ENCODE assay signal across 9 cellular contexts in genomic region chr2:218780851-218781690, GRCh38. TPM values are rescaled to one million over a fixed set of nuclear protein-coding genes. Genes with fewer than 3 reads are reported as not detected.
DNase-seq lines count a peak whose midpoint lies in the region; TF ChIP-seq lines count a peak whose summit lies in the region.
"Had no signal": no experiment of that assay in that cellular context is flagged by ENCODE, and none has a peak within 500 bp of the region (broad histone marks: within the 10 kb centered on the region; RNA-seq: fewer than 3 reads in every experiment).

No MANE protein-coding gene starts in this region.

- no peak overlapping the region for H4K8ac ChIP-seq in trophoblast cell (ENCODE audit: low read depth, low read length)

- DNase-seq in COLO829 (ENCODE audit: low spot score) (peak; percentile 44), Peyer's patch (no peak), globus pallidus (ENCODE audit: low spot score) (peak; percentile 50), trophoblast cell (no peak), NCI-H345 treated with DMSO at 0.1 percent for 48 hours (lab: John Stamatoyannopoulos, UW; ENCODE audit: unreplicated experiment) (no peak), NCI-H2196 (lab: John Stamatoyannopoulos, UW; ENCODE audit: unreplicated experiment) (no peak), SK-N-DZ (ENCODE audit: low spot score) (no peak)
- no peak for DNase-seq in activated CD4-positive, alpha-beta T cell treated with anti-CD3 and anti-CD28 coated beads for 48 hours

- no peak overlapping the region for H2BK12ac ChIP-seq in trophoblast cell (ENCODE audit: low read length)

- H3K9me3 ChIP-seq in Peyer's patch = peaks cover 0 to 2% (median 0%) of the 10 kb centered on the region in 4 donors
- peaks cover 8% of the 10 kb centered on the region for H3K9me3 ChIP-seq in trophoblast cell (ENCODE audit: insufficient read depth, low read depth, low read length)

- H3K18ac ChIP-seq in trophoblast cell (ENCODE audit: low read length) = no peak overlapping the region

- H3K4me1 ChIP-seq in Peyer's patch (peaks cover 0 to 16% (median 0%) of the 10 kb centered on the region in 4 donors), trophoblast cell (ENCODE audit: control insufficient read depth in 1 of 2, insufficient read depth in 2 of 2, low read length in 2 of 2) (peaks cover 2 to 6% of the 10 kb centered on the region in 2 experiments)

- no peak overlapping the region for H3K23ac ChIP-seq in trophoblast cell (ENCODE audit: low read length)

- H2BK5ac ChIP-seq in trophoblast cell (ENCODE audit: low read depth, low read length, poor library complexity) = no peak overlapping the region

- peak overlapping the region; percentile 7 for H3K9ac ChIP-seq in trophoblast cell (ENCODE audit: low read length)

- H2BK120ac ChIP-seq in trophoblast cell (ENCODE audit: insufficient read depth, low read length, poor library complexity) = no peak overlapping the region

- WGBS in trophoblast cell (ENCODE audit: extremely low coverage, insufficient coverage, insufficient read length) = no CpG with 5 or more reads among the region's 15 CpGs

- H3K27me3 ChIP-seq in Peyer's patch (no peaks in the 10 kb centered on the region), trophoblast cell (ENCODE audit: insufficient read depth, low read length) (peaks cover 12% of the 10 kb centered on the region)

- no peaks in the 10 kb centered on the region for H3K36me3 ChIP-seq in Peyer's patch
- no peaks in the 10 kb centered on the region for H3K36me3 ChIP-seq in trophoblast cell (ENCODE audit: control insufficient read depth in 1 of 2, insufficient read depth in 2 of 2, low read length in 2 of 2)

- H2AFZ ChIP-seq in trophoblast cell (ENCODE audit: insufficient read depth, low read length, poor library complexity) = peak overlapping the region; percentile 72

- peak overlapping the region; percentile 87 for H3K4me2 ChIP-seq in trophoblast cell (ENCODE audit: low read length)

- no peak for TF ChIP-seq CTCF in Peyer's patch (IDR thresholded peaks at IDR 0.05)

- peaks cover 3% of the 10 kb centered on the region for H3K79me2 ChIP-seq in trophoblast cell (ENCODE audit: control insufficient read depth, insufficient read depth, low read length, poor library complexity)

- TF ChIP-seq POLR2A in Peyer's patch (IDR thresholded peaks at IDR 0.05) = peak in 1 of 2 donors; percentile 34

- H3K79me1 ChIP-seq in trophoblast cell (ENCODE audit: low read length) = peaks cover 4% of the 10 kb centered on the region

- H3K14ac ChIP-seq in trophoblast cell (ENCODE audit: low read length) = no peak overlapping the region

- H3K4me3 ChIP-seq in Peyer's patch (peak overlapping the region; percentile 29 to 90 (median 70)), trophoblast cell (ENCODE audit: low read depth, low read length) (no peak overlapping the region)

- no peak overlapping the region for H4K12ac ChIP-seq in trophoblast cell (ENCODE audit: low read depth, low read length)

- no peak overlapping the region for H2AK5ac ChIP-seq in trophoblast cell (ENCODE audit: low read length)

- no peak overlapping the region for H3K4ac ChIP-seq in trophoblast cell (ENCODE audit: low read depth, low read length)

- H4K91ac ChIP-seq in trophoblast cell (ENCODE audit: low read depth, low read length) = no peak overlapping the region

- H3K27ac ChIP-seq in Peyer's patch (peak overlapping the region; percentile 59 to 95 (median 90)), trophoblast cell (ENCODE audit: low read depth, low read length) (no peak overlapping the region)

RNA-seq across cellular contexts. Expression of gene CYP27A1, which starts 0.9 kb away (rescaled TPM):
- 100 to 1,000 TPM in 3 of 4 donors, 10 to 100 TPM in 1; 68.5 to 277 (median 168) TPM for total RNA-seq in Peyer's patch
- polyA plus RNA-seq in trophoblast cell (2013) = 1.5 and 1.6 TPM in 2 replicates
- polyA plus RNA-seq in SK-N-DZ (2014; cell fraction: cytosol; rRNA removed) = 0.48 TPM in 1 of 2 replicates, not detected in the other
- polyA plus RNA-seq in SK-N-DZ (2014; cell fraction: nucleus; rRNA removed) = 0.30 and 0.49 TPM in 2 replicates

RNA-seq across cellular contexts. Expression of gene PRKAG3, which starts 50.5 kb away (rescaled TPM):
- not detected for total RNA-seq in Peyer's patch
- not detected in 2 replicates for polyA plus RNA-seq in trophoblast cell (2013)
- not detected in 2 replicates for polyA plus RNA-seq in SK-N-DZ (2014; cell fraction: cytosol; rRNA removed)
- not detected in 2 replicates for polyA plus RNA-seq in SK-N-DZ (2014; cell fraction: nucleus; rRNA removed)
- polyA plus RNA-seq: keratinocyte had no signal

Comparison
In these comparisons a context has a peak if more than half of its experiments do, and no peak if none do; other contexts are left out.
1. DNase-seq: peak in COLO829 (single experiment) and globus pallidus (single experiment); none in Peyer's patch (0 of 3), trophoblast cell (0 of 2), NCI-H345 treated with DMSO at 0.1 percent for 48 hours (single experiment), activated CD4-positive, alpha-beta T cell treated with anti-CD3 and anti-CD28 coated beads for 48 hours (single experiment), NCI-H2196 (single experiment) and SK-N-DZ (single experiment).